Comparison of ENCODE assay signal across 8 cellular contexts in genomic region chr6:3162565-3163247, GRCh38. TPM values are rescaled to one million over a fixed set of nuclear protein-coding genes. Genes with fewer than 3 reads are reported as not detected.
DNase-seq lines count a peak whose midpoint lies in the region; ATAC-seq, FAIRE-seq and TF ChIP-seq lines count a peak whose summit lies in the region.

No MANE protein-coding gene starts in this region.

- intact Hi-C loops in activated CD4-positive, alpha-beta T cell treated with anti-CD3 and anti-CD28 coated beads, Interleukin-2, amount 10 ng/mL, durations not matched to agents 24 days and 14 days (cut with micrococcal nuclease) = loop anchor here (2.0 kb wide), 1 partner anchor 64 kb away; the partner anchor contains the start of gene TUBB2B
- intact Hi-C loops in dorsolateral prefrontal cortex (cut with DNase I) = loop anchor here in 1 of 2 donors (5.0 kb wide), 1 partner anchor 90 kb away; no protein-coding TSS in a partner anchor
- intact Hi-C loops in HepG2 (cut with micrococcal nuclease; ENCODE audit: unreplicated experiment) = loop anchor here (1.0 to 2.0 kb wide), 3 partner anchors 36 to 88 kb away; no protein-coding TSS in a partner anchor

- peaks cover 3% of the 10 kb centered on the region for H3K36me3 Mint-ChIP-seq in activated CD4-positive, alpha-beta T cell treated with anti-CD3 and anti-CD28 coated beads, Interleukin-2, amount 10 ng/mL, durations not matched to agents 24 days and 14 days (ENCODE audit: low read depth)

- H3K79me2 ChIP-seq in HepG2 (ENCODE audit: insufficient read depth, low read length) = no peaks in the 10 kb centered on the region

- H3K4me3 Mint-ChIP-seq in activated CD4-positive, alpha-beta T cell treated with anti-CD3 and anti-CD28 coated beads, Interleukin-2, amount 10 ng/mL, durations not matched to agents 24 days and 14 days = peak overlapping the region; percentile 77

- peaks cover 46% of the 10 kb centered on the region for H3K27me3 Mint-ChIP-seq in activated CD4-positive, alpha-beta T cell treated with anti-CD3 and anti-CD28 coated beads, Interleukin-2, amount 10 ng/mL, durations not matched to agents 24 days and 14 days

- peak; percentile 81 for TF ChIP-seq RAD21 in HepG2 (CRISPR knock-in tag; IDR thresholded peaks at IDR 0.05)

- TF ChIP-seq EP300 in HepG2 (IDR thresholded peaks at IDR 0.05; ENCODE audit: low read depth in 2 of 2, low read length in 2 of 2) = no peak; a peak in 1 of 4 replicates
- TF ChIP-seq EP300 in HepG2 (CRISPR knock-in tag; IDR thresholded peaks at IDR 0.05; ENCODE audit: borderline replicate concordance) = peak; percentile 57

- peak overlapping the region; percentile 42 for H2AFZ ChIP-seq in HepG2 (ENCODE audit: low read length)

- peak; percentile 15; the same call in 1 of the 2 replicates for TF ChIP-seq CTCF in AG10803 (conservative IDR thresholded peaks at IDR 0.05; ENCODE audit: low read length)
- TF ChIP-seq CTCF in dorsolateral prefrontal cortex (IDR thresholded peaks at IDR 0.05 in 54 of 56, conservative IDR thresholded peaks at IDR 0.05 in 2 of 56; ENCODE audit: low read depth in 1 of 56, partially characterized antibody in 56 of 56) = peak in 25 of 56 donors; percentile 6 to 34 (median 17)
- TF ChIP-seq CTCF in HepG2 (CRISPR knock-in tag; IDR thresholded peaks at IDR 0.05) = peak; percentile 58

- ATAC-seq in GM18909 (IDR thresholded peaks at IDR 0.05; ENCODE audit: poor library complexity, unreplicated experiment) = peak; percentile 76
- ATAC-seq in HG03108 (IDR thresholded peaks at IDR 0.05; ENCODE audit: unreplicated experiment) = peak; percentile 64
- ATAC-seq in HepG2 = peak; percentile 91

- FAIRE-seq in HepG2 (lab: Jason Lieb, UNC) = no peak

- no peaks in the 10 kb centered on the region for H3K36me3 ChIP-seq in HepG2 (replicated peaks in 1 of 2; ENCODE audit: control insufficient read depth in 1 of 2, insufficient read depth in 2 of 2, low read length in 2 of 2)

- no peaks in the 10 kb centered on the region for H3K9me3 ChIP-seq in HepG2 (ENCODE audit: low read length)

- peak overlapping the region; percentile 93 for H3K4me2 ChIP-seq in HepG2 (ENCODE audit: low read depth, low read length)

- H3K9ac ChIP-seq in HepG2 (ENCODE audit: insufficient read depth, low read depth, low read length) = peak overlapping the region; percentile 81

- peak overlapping the region in 58 of 59 donors; percentile 21 to 96 (median 85) for H3K27ac ChIP-seq in dorsolateral prefrontal cortex
- peak overlapping the region; percentile 89 for H3K27ac ChIP-seq in HepG2 (ENCODE audit: extremely low read length, insufficient read depth, low read length)

- H3K27me3 ChIP-seq in dorsolateral prefrontal cortex (no peaks in the 10 kb centered on the region), HepG2 (ENCODE audit: control insufficient read depth in 1 of 2, insufficient read depth in 2 of 2, low read length in 2 of 2) (no peaks in the 10 kb centered on the region)

- CTCF ChIA-PET in HepG2 (lab: Yijun Ruan, JAX; ENCODE audit: low intra/inter-chr PET ratio, low total read pairs) = interaction anchor here (2.4 kb wide), 1 partner anchor 36 kb away, joined by 12 read pairs; no protein-coding TSS in a partner anchor

- peaks cover 25% of the 10 kb centered on the region for H3K4me1 Mint-ChIP-seq in activated CD4-positive, alpha-beta T cell treated with anti-CD3 and anti-CD28 coated beads, Interleukin-2, amount 10 ng/mL, durations not matched to agents 24 days and 14 days

- peaks cover 4% of the 10 kb centered on the region for H3K9me3 Mint-ChIP-seq in activated CD4-positive, alpha-beta T cell treated with anti-CD3 and anti-CD28 coated beads, Interleukin-2, amount 10 ng/mL, durations not matched to agents 24 days and 14 days

- H3K4me3 ChIP-seq in AG10803 (ENCODE audit: low read length) (peak overlapping the region; percentile 72), dorsolateral prefrontal cortex (peak overlapping the region; percentile 54 to 83 (median 74)), HepG2 (replicated peaks in 1 of 3; ENCODE audit: insufficient read depth in 1 of 3, low read depth in 2 of 3, low read length in 3 of 3) (peak overlapping the region; percentile 67 to 84 (median 72))

- H4K20me1 ChIP-seq in HepG2 (ENCODE audit: insufficient read depth, low read length) = no peaks in the 10 kb centered on the region

- no peak overlapping the region for H3K27ac Mint-ChIP-seq in activated CD4-positive, alpha-beta T cell treated with anti-CD3 and anti-CD28 coated beads, Interleukin-2, amount 10 ng/mL, durations not matched to agents 24 days and 14 days

- DNase-seq in AG10803 (ENCODE audit: low read depth) (peak; percentile 82), NCI-H524 (lab: John Stamatoyannopoulos, UW) (peak; percentile 68 to 86), dorsolateral prefrontal cortex (peak in 9 of 10 donors; percentile 40 to 80 (median 64)), HepG2 (ENCODE audit: low spot score) (peak; percentile 80)
- DNase-seq in activated CD4-positive, alpha-beta T cell treated with anti-CD3 and anti-CD28 coated beads, Interleukin-2, amount 10 ng/mL, durations not matched to agents 24 days and 14 days = peak; percentile 88
- peak; percentile 32 to 38 for DNase-seq in stimulated activated CD4-positive, alpha-beta T cell treated with anti-CD3 and anti-CD28 coated beads, Interleukin-4, amount 100 ng/mL, for 48 hours (ENCODE audit: low read depth in 2 of 2)

- 1% methylated on average over 18 of the region's 74 CpGs for WGBS in HepG2 (ENCODE audit: low lambda C conversion rate)

- POLR2A ChIA-PET in HepG2 (lab: Yijun Ruan, JAX) = interaction anchor here (0.6 to 2.0 kb wide), 22 partner anchors 9 to 858 kb away, joined by 3 to 17 read pairs (median 5); partner anchors contain the start of genes BPHL and PSMG4

- BruUV-seq in HepG2 (replicated peaks; lab: Mats Ljungman, UMichigan) = TSS peak; percentile 95

- peak; percentile 66 to 91 for TF ChIP-seq POLR2A in HepG2 (IDR thresholded peaks at IDR 0.05; ENCODE audit: insufficient read depth in 1 of 2, low read depth in 2 of 2, low read length in 2 of 2)

- in situ Hi-C loops in HepG2 (cut with HindIII; ENCODE audit: extremely low pct_ligation_motif_present, low pct_unique_long_range_greater_than_20kb) = no loop called here

- peaks cover 71% of the 10 kb centered on the region for H3K4me1 ChIP-seq in HepG2 (ENCODE audit: insufficient read depth, low read length)

RNA-seq across cellular contexts. Expression of gene TUBB2A, which starts 5.4 kb away (rescaled TPM):
- total RNA-seq in activated CD4-positive, alpha-beta T cell treated with anti-CD3 and anti-CD28 coated beads, Interleukin-2, amount 10 ng/mL, durations not matched to agents 24 days and 14 days = 3.9 and 4.7 TPM in 2 replicates
- 100 to 1,000 TPM; 207 to 859 (median 516) TPM for total RNA-seq in dorsolateral prefrontal cortex
- total RNA-seq in HepG2 (2016; rRNA removed; fragmentation: Illumina TruSeq; extraction: Trizol) = 35.3 and 38.1 TPM in 2 replicates
- 10.1 and 10.3 TPM in 2 replicates for total RNA-seq in HepG2 (2016; cell fraction: cytosol; rRNA removed; fragmentation: Illumina TruSeq; extraction: Trizol; ENCODE audit: low read depth)
- 32.8 and 36.3 TPM in 2 replicates for total RNA-seq in HepG2 (2016; cell fraction: insoluble cytoplasmic fraction; rRNA removed; fragmentation: Illumina TruSeq; extraction: Trizol)
- total RNA-seq in HepG2 (2016; cell fraction: membrane; rRNA removed; fragmentation: Illumina TruSeq; extraction: Trizol) = 12.7 and 14.0 TPM in 2 replicates
- 13.9 and 14.1 TPM in 2 replicates for total RNA-seq in HepG2 (2016; cell fraction: nucleus; rRNA removed; fragmentation: Illumina TruSeq; extraction: Trizol)
- 106 and 178 TPM in 2 replicates for polyA plus RNA-seq in HepG2 (2011; rRNA removed)
- 118 and 142 TPM in 2 replicates for polyA plus RNA-seq in HepG2 (2011; cell fraction: cytosol; rRNA removed)
- polyA plus RNA-seq in HepG2 (2011; cell fraction: nucleus; rRNA removed) = 111 and 136 TPM in 2 replicates
- polyA plus RNA-seq in HepG2 (2012) = 89.5 and 170 TPM in 2 replicates
- 7.8 and 9.2 TPM in 2 replicates for polyA plus RNA-seq in HepG2 (2016; cell fraction: cytosol; fragmentation: Illumina TruSeq; extraction: Trizol; ENCODE audit: low read depth)
- polyA plus RNA-seq in HepG2 (2016; cell fraction: insoluble cytoplasmic fraction; fragmentation: Illumina TruSeq; extraction: Trizol; ENCODE audit: low read depth) = 37.3 and 40.4 TPM in 2 replicates
- 8.6 and 9.4 TPM in 2 replicates for polyA plus RNA-seq in HepG2 (2016; cell fraction: membrane; fragmentation: Illumina TruSeq; extraction: Trizol; ENCODE audit: low read depth)
- 25.9 and 28.8 TPM in 2 replicates for polyA plus RNA-seq in HepG2 (2016; cell fraction: nucleus; fragmentation: Illumina TruSeq; extraction: Trizol; ENCODE audit: insufficient read depth, low read depth)
- polyA minus RNA-seq in HepG2 (2011; rRNA and poly(A)+ RNA removed; ENCODE audit: low replicate concordance) = 14.5 and 150 TPM in 2 replicates
- polyA minus RNA-seq in HepG2 (2011; cell fraction: cytosol; rRNA and poly(A)+ RNA removed) = 76.6 and 136 TPM in 2 replicates
- polyA minus RNA-seq in HepG2 (2011; cell fraction: nucleus; rRNA and poly(A)+ RNA removed) = 30.0 and 49.6 TPM in 2 replicates

RNA-seq across cellular contexts. Expression of gene BPHL, which starts 44.2 kb away (rescaled TPM):
- 6.8 and 7.7 TPM in 2 replicates for total RNA-seq in activated CD4-positive, alpha-beta T cell treated with anti-CD3 and anti-CD28 coated beads, Interleukin-2, amount 10 ng/mL, durations not matched to agents 24 days and 14 days
- total RNA-seq in dorsolateral prefrontal cortex = 10 to 100 TPM; 13.6 to 41.1 (median 26.1) TPM
- 39.5 and 48.6 TPM in 2 replicates for total RNA-seq in HepG2 (2016; rRNA removed; fragmentation: Illumina TruSeq; extraction: Trizol)
- total RNA-seq in HepG2 (2016; cell fraction: cytosol; rRNA removed; fragmentation: Illumina TruSeq; extraction: Trizol; ENCODE audit: low read depth) = 13.0 and 14.5 TPM in 2 replicates
- 42.3 and 49.9 TPM in 2 replicates for total RNA-seq in HepG2 (2016; cell fraction: insoluble cytoplasmic fraction; rRNA removed; fragmentation: Illumina TruSeq; extraction: Trizol)
- total RNA-seq in HepG2 (2016; cell fraction: membrane; rRNA removed; fragmentation: Illumina TruSeq; extraction: Trizol) = 29.2 and 32.0 TPM in 2 replicates
- 25.4 and 25.5 TPM in 2 replicates for total RNA-seq in HepG2 (2016; cell fraction: nucleus; rRNA removed; fragmentation: Illumina TruSeq; extraction: Trizol)
- 35.6 and 37.8 TPM in 2 replicates for polyA plus RNA-seq in HepG2 (2011; rRNA removed)
- 25.0 and 32.1 TPM in 2 replicates for polyA plus RNA-seq in HepG2 (2011; cell fraction: cytosol; rRNA removed)
- polyA plus RNA-seq in HepG2 (2011; cell fraction: nucleus; rRNA removed) = 31.4 and 44.9 TPM in 2 replicates
- 33.2 and 56.4 TPM in 2 replicates for polyA plus RNA-seq in HepG2 (2012)
- polyA plus RNA-seq in HepG2 (2016; cell fraction: cytosol; fragmentation: Illumina TruSeq; extraction: Trizol; ENCODE audit: low read depth) = 12.2 and 18.6 TPM in 2 replicates
- 57.7 and 60.4 TPM in 2 replicates for polyA plus RNA-seq in HepG2 (2016; cell fraction: insoluble cytoplasmic fraction; fragmentation: Illumina TruSeq; extraction: Trizol; ENCODE audit: low read depth)
- polyA plus RNA-seq in HepG2 (2016; cell fraction: membrane; fragmentation: Illumina TruSeq; extraction: Trizol; ENCODE audit: low read depth) = 24.1 and 29.1 TPM in 2 replicates
- 40.4 and 41.8 TPM in 2 replicates for polyA plus RNA-seq in HepG2 (2016; cell fraction: nucleus; fragmentation: Illumina TruSeq; extraction: Trizol; ENCODE audit: insufficient read depth, low read depth)
- 7.2 and 21.2 TPM in 2 replicates for polyA minus RNA-seq in HepG2 (2011; rRNA and poly(A)+ RNA removed; ENCODE audit: low replicate concordance)
- 12.7 and 16.3 TPM in 2 replicates for polyA minus RNA-seq in HepG2 (2011; cell fraction: cytosol; rRNA and poly(A)+ RNA removed)
- 34.6 and 42.1 TPM in 2 replicates for polyA minus RNA-seq in HepG2 (2011; cell fraction: nucleus; rRNA and poly(A)+ RNA removed)

Comparison
In these comparisons a context has a peak if more than half of its experiments do, and no peak if none do; other contexts are left out.
1. Peak in every context shown above with its lines: DNase-seq, ATAC-seq, H3K4me3 ChIP-seq and H3K27ac ChIP-seq.
2. DNase-seq: peak in every context shown above with its lines; median percentile 88 in activated CD4-positive, alpha-beta T cell treated with anti-CD3 and anti-CD28 coated beads, Interleukin-2, amount 10 ng/mL, durations not matched to agents 24 days and 14 days; 82 in AG10803; 80 in HepG2; 77 in NCI-H524; 64 in dorsolateral prefrontal cortex; 35 in stimulated activated CD4-positive, alpha-beta T cell treated with anti-CD3 and anti-CD28 coated beads, Interleukin-4, amount 100 ng/mL, for 48 hours.
3. RNA of gene TUBB2A, which starts 5.4 kb away (total RNA-seq): 207 to 859 TPM in dorsolateral prefrontal cortex; 10.1 to 38.1 TPM in HepG2 and 3.9 to 4.7 TPM in activated CD4-positive, alpha-beta T cell treated with anti-CD3 and anti-CD28 coated beads, Interleukin-2, amount 10 ng/mL, durations not matched to agents 24 days and 14 days; every median in the first group is over 4 times any median in the second.